Comparison of ENCODE assay signal across 8 cellular contexts in the genomic region with DNA sequence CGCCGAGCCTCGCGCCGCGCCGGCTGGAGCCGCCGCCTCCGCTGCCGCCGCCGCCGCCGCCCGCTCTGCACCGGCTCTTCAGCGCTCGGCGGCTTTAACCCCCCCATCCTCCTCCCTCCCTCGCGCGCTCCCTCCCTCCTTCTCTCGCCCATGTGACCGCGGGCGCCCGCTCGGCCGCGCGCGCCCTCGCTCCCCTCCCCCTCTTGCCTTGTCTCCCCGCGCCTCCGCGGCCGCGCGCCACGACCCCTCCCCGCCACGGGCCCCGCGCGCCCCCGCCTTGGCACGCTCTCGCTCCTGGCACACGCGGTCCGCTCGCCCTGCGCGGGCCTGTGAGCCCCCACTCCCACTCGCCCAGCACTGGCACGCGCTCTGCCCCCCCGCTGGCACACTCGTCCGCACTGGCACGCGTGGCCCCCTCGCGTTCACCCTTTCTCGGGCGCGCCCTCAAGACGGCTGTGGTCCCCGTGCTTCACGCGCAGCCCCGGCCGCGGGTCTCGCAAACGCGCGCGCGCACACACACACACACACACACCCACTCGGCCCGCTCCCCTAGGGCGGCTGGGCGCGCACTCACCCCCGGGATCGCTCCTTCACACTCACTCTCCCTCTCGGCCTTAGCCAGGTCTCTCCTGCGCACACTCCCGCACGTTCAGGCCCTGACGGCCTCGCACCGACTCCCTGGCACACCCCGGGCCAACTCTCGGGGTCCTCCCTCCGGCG. TPM values are rescaled to one million over a fixed set of nuclear protein-coding genes. Genes with fewer than 3 reads are reported as not detected.
DNase-seq lines count a peak whose midpoint lies in the region; ATAC-seq and TF ChIP-seq lines count a peak whose summit lies in the region.

A gene with protein sequence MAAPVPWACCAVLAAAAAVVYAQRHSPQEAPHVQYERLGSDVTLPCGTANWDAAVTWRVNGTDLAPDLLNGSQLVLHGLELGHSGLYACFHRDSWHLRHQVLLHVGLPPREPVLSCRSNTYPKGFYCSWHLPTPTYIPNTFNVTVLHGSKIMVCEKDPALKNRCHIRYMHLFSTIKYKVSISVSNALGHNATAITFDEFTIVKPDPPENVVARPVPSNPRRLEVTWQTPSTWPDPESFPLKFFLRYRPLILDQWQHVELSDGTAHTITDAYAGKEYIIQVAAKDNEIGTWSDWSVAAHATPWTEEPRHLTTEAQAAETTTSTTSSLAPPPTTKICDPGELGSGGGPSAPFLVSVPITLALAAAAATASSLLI (minus strand): TSS at position 69 of the 720 bp plus-strand sequence. CDS start 20,743 bp downstream, outside the sequence.

- H3K27ac ChIP-seq in CD4-positive, CD25-positive, alpha-beta regulatory T cell (ENCODE audit: insufficient read depth, low read length, poor library complexity, severe bottlenecking), result no peak within 1 kb of the TSS
- H3K27ac ChIP-seq in ascending aorta, result peak within 1 kb of the TSS in 1 of 2 donors; percentile 39
- H3K27ac ChIP-seq in skeletal muscle tissue (ENCODE audit: low read depth, low read length), result peak within 1 kb of the TSS; percentile 57

- H3K4me3 Mint-ChIP-seq in CD4-positive, CD25-positive, alpha-beta regulatory T cell, result peak within 1 kb of the TSS; percentile 81 to 84 (median 82)

- no peak within 1 kb of the TSS for H3K4me3 ChIP-seq in CD4-positive, CD25-positive, alpha-beta regulatory T cell (ENCODE audit: low read depth, low read length)
- H3K4me3 ChIP-seq in ascending aorta (peak within 1 kb of the TSS; percentile 66 to 72), skeletal muscle tissue (ENCODE audit: low read length in 3 of 3) (peak within 1 kb of the TSS; percentile 72 to 79 (median 75))

- H3K4me1 Mint-ChIP-seq in CD4-positive, CD25-positive, alpha-beta regulatory T cell, result peaks cover 0 to 40% (median 16%) of the 10 kb centered on the region in 4 donors

- H3K9me3 ChIP-seq in CD4-positive, CD25-positive, alpha-beta regulatory T cell (ENCODE audit: control insufficient read depth in 2 of 2, low read length in 2 of 2), result no peaks in the 10 kb centered on the region
- H3K9me3 ChIP-seq in ascending aorta, result no peaks in the 10 kb centered on the region
- H3K9me3 ChIP-seq in skeletal muscle tissue (ENCODE audit: control insufficient read depth in 3 of 3, low read length in 3 of 3), result no peaks in the 10 kb centered on the region

- no peak for ATAC-seq in CD4-positive, CD25-positive, alpha-beta regulatory T cell (ENCODE audit: low read depth in 2 of 2)

- peaks cover 39% of the 10 kb centered on the region for H3K27me3 ChIP-seq in CD4-positive, CD25-positive, alpha-beta regulatory T cell (ENCODE audit: control insufficient read depth, insufficient read depth, low read length)
- H3K27me3 ChIP-seq in ascending aorta, result peaks cover 15% of the 10 kb centered on the region
- peaks cover 5 to 27% (median 7%) of the 10 kb centered on the region in 3 donors for H3K27me3 ChIP-seq in skeletal muscle tissue (ENCODE audit: control insufficient read depth in 3 of 3, insufficient read depth in 3 of 3, low read length in 3 of 3)

- peaks cover 67% of the 10 kb centered on the region for H3K27me3 Mint-ChIP-seq in CD4-positive, CD25-positive, alpha-beta regulatory T cell

- peak within 1 kb of the TSS; percentile 59 to 85 (median 62) for H3K9ac ChIP-seq in skeletal muscle tissue (ENCODE audit: low read depth in 1 of 3, low read length in 3 of 3)

- DNase-seq in CD4-positive, CD25-positive, alpha-beta regulatory T cell, result peak in 1 of 3 donors; percentile 13
- DNase-seq in NCI-H1092 (lab: John Stamatoyannopoulos, UW) (peak; percentile 75), ascending aorta (ENCODE audit: low spot score in 2 of 2) (peak in 1 of 2 donors; percentile 72), iPS-NIHi11 (ENCODE audit: low spot score) (peak; percentile 83), NCI-H446 treated with DMSO at 0.1 percent for 48 hours (lab: John Stamatoyannopoulos, UW) (no peak), DMS153 (lab: John Stamatoyannopoulos, UW) (no peak)
- no peak for DNase-seq in stimulated activated naive CD4-positive, alpha-beta T cell treated with Interleukin-2 at 50 U/mL for 16 hours (lab: John Stamatoyannopoulos, UW)

- peaks cover 0 to 6% (median 0%) of the 10 kb centered on the region in 7 donors for H3K9me3 Mint-ChIP-seq in CD4-positive, CD25-positive, alpha-beta regulatory T cell

- H3K36me3 Mint-ChIP-seq in CD4-positive, CD25-positive, alpha-beta regulatory T cell, result no peaks in the 10 kb centered on the region

- no peak for TF ChIP-seq CTCF in ascending aorta (IDR thresholded peaks at IDR 0.05)

- peaks cover 27% of the 10 kb centered on the region for H3K4me1 ChIP-seq in CD4-positive, CD25-positive, alpha-beta regulatory T cell (ENCODE audit: control insufficient read depth, insufficient read depth, low read length, poor library complexity, severe bottlenecking)
- H3K4me1 ChIP-seq in ascending aorta (peaks cover 6 to 42% of the 10 kb centered on the region in 2 donors), skeletal muscle tissue (ENCODE audit: control insufficient read depth in 3 of 3, insufficient read depth in 3 of 3, low read length in 3 of 3) (peaks cover 61 to 87% (median 81%) of the 10 kb centered on the region in 3 donors)

- no peaks in the 10 kb centered on the region for H3K36me3 ChIP-seq in CD4-positive, CD25-positive, alpha-beta regulatory T cell (ENCODE audit: control insufficient read depth, insufficient read depth, low read length)
- H3K36me3 ChIP-seq in ascending aorta, result no peaks in the 10 kb centered on the region
- no peaks in the 10 kb centered on the region for H3K36me3 ChIP-seq in skeletal muscle tissue (ENCODE audit: control insufficient read depth in 3 of 3, insufficient read depth in 3 of 3, low read length in 3 of 3)

- intact Hi-C loops in ascending aorta (cut with DNase I), result loop anchor here (1.0 to 5.0 kb wide), 5 partner anchors 41 to 263 kb away; a partner anchor contains a TSS

- H3K27ac Mint-ChIP-seq in CD4-positive, CD25-positive, alpha-beta regulatory T cell, result peak within 1 kb of the TSS in 1 of 3 donors; percentile 74

RNA-seq across cellular contexts. Expression of the gene that starts here (rescaled TPM):
- total RNA-seq in CD4-positive, CD25-positive, alpha-beta regulatory T cell, result not detected
- not detected for polyA plus RNA-seq in CD4-positive, CD25-positive, alpha-beta regulatory T cell
- total RNA-seq in ascending aorta, result 4.7 TPM
- total RNA-seq in skeletal muscle tissue, result 3.1 TPM

Comparison
In these comparisons a context has a peak if more than half of its experiments do, and no peak if none do; other contexts are left out.
1. DNase-seq: peak in NCI-H1092 (single experiment) and iPS-NIHi11 (single experiment); none in NCI-H446 treated with DMSO at 0.1 percent for 48 hours (single experiment), stimulated activated naive CD4-positive, alpha-beta T cell treated with Interleukin-2 at 50 U/mL for 16 hours (single experiment) and DMS153 (single experiment).